Comparison of ENCODE assay signal across 9 cellular contexts in genomic region chr4:37989398-37990260, GRCh38. TPM values are rescaled to one million over a fixed set of nuclear protein-coding genes. Genes with fewer than 3 reads are reported as not detected.
DNase-seq lines count a peak whose midpoint lies in the region; ATAC-seq, FAIRE-seq and TF ChIP-seq lines count a peak whose summit lies in the region.
"Had no signal": no experiment of that assay in that cellular context is flagged by ENCODE, and none has a peak within 500 bp of the region (broad histone marks: within the 10 kb centered on the region; RNA-seq: fewer than 3 reads in every experiment).

No MANE protein-coding gene starts in this region.

- POLR2A ChIA-PET in PC-9 (lab: Charles Lee; ENCODE audit: unreplicated experiment) = no interaction called here

- TF ChIP-seq CTCF in PC-9 (conservative IDR thresholded peaks at IDR 0.05) (no peak), brain microvascular endothelial cell (IDR thresholded peaks at IDR 0.05; ENCODE audit: low read depth, low read length, missing control alignments) (no peak), D721Med (IDR thresholded peaks at IDR 0.05; ENCODE audit: insufficient read depth, missing control alignments) (no peak)

- no peaks in the 10 kb centered on the region for H3K9me2 ChIP-seq in PC-9 (ENCODE audit: insufficient read depth)

- H4K20me1 ChIP-seq in PC-9 (ENCODE audit: insufficient read depth) = no peaks in the 10 kb centered on the region

- H3F3A ChIP-seq in PC-9 (ENCODE audit: insufficient read depth, low read depth) = peaks cover 22% of the 10 kb centered on the region

- H3K4me3 ChIP-seq in PC-9 (no peak overlapping the region), brain microvascular endothelial cell (ENCODE audit: low read depth, low read length) (no peak overlapping the region)

- FAIRE-seq in GM12891 (lab: Jason Lieb, UNC) (no peak), D721Med (lab: Jason Lieb, UNC) (no peak)

- ATAC-seq in GM18502 (IDR thresholded peaks at IDR 0.05; ENCODE audit: poor library complexity, unreplicated experiment) (peak; percentile 37), left cardiac atrium (peak; percentile 48 to 51)

- in situ Hi-C loops in brain microvascular endothelial cell (cut with HindIII; ENCODE audit: low pct_ligation_motif_present, low sequenced_read_pairs) = no loop called here

- H3K27ac ChIP-seq in PC-9 (peak overlapping the region; percentile 65), brain microvascular endothelial cell (no peak overlapping the region)

- H3K79me2 ChIP-seq in PC-9 (ENCODE audit: low read depth) = peaks cover 65% of the 10 kb centered on the region

- H3K9me3 ChIP-seq in PC-9 (ENCODE audit: insufficient read depth, low read depth) = no peaks in the 10 kb centered on the region

- peaks cover 45% of the 10 kb centered on the region for H3K4me1 ChIP-seq in PC-9 (replicated peaks; ENCODE audit: insufficient read depth)

- H3K27me3 ChIP-seq in PC-9 (ENCODE audit: insufficient read depth, low read depth) (no peaks in the 10 kb centered on the region), brain microvascular endothelial cell (replicated peaks) (no peaks in the 10 kb centered on the region)

- CTCF ChIA-PET in PC-9 (lab: Charles Lee) = no interaction called here

- H3K4me2 ChIP-seq in PC-9 = peak overlapping the region; percentile 65

- H3K36me3 ChIP-seq in PC-9 (ENCODE audit: low read depth) = no peaks in the 10 kb centered on the region
- no peaks in the 10 kb centered on the region for H3K36me3 ChIP-seq in brain microvascular endothelial cell (replicated peaks)

- intact Hi-C loops in PC-9 (cut with micrococcal nuclease; ENCODE audit: unreplicated experiment) = loop anchor here (10.0 kb wide), 1 partner anchor 535 kb away; a partner anchor contains a TSS
- intact Hi-C loops in left cardiac atrium (cut with DNase I) = no loop called here

- no peak overlapping the region for H2AFZ ChIP-seq in PC-9

- no peak for TF ChIP-seq POLR2A in GM12891 (IDR thresholded peaks at IDR 0.05; ENCODE audit: low read depth, low read length)

- BruUV-seq in PC-9 (replicated peaks; lab: Mats Ljungman, UMichigan) = no TSS peak

- DNase-seq in PC-9 = no peak
- DNase-seq in left cardiac atrium = no peak
- peak; percentile 11 for DNase-seq in putamen (ENCODE audit: low spot score)
- DNase-seq in middle frontal gyrus (ENCODE audit: extremely low spot score, low spot score) = no peak
- DNase-seq in brain microvascular endothelial cell = no peak
- DNase-seq in GM12891 (ENCODE audit: insufficient read length, low spot score) = no peak
- DNase-seq in D721Med (ENCODE audit: insufficient read length, low spot score) = no peak
- DNase-seq: activated CD8-positive, alpha-beta memory T cell treated with anti-CD3 and anti-CD28 coated beads, Interleukin-2, amount 50 U/mL, for 4 hours had no signal

TF ChIP-seq in GM12891, 5 proteins besides CTCF, POLR2A, EP300 and RAD21:
- TF ChIP-seq PAX5 (IDR thresholded peaks at IDR 0.05; ENCODE audit: insufficient read depth, low read length, severe bottlenecking) (no peak), SPI1 (IDR thresholded peaks at IDR 0.05; ENCODE audit: low read depth, low read length) (no peak), TAF1 (IDR thresholded peaks at IDR 0.05; ENCODE audit: low read depth, low read length) (no peak), POU2F2 (IDR thresholded peaks at IDR 0.05; ENCODE audit: low read depth, low read length) (no peak), POLR2AphosphoS5 (IDR thresholded peaks at IDR 0.05; ENCODE audit: low read depth, low read length) (no peak)

RNA-seq across cellular contexts. Expression of gene PTTG2, which starts 29.4 kb away (rescaled TPM):
- total RNA-seq in PC-9 (2021) = 0.55 and 2.1 TPM in 2 replicates
- total RNA-seq in left cardiac atrium = 1 to 10 TPM in 1 of 2 donors, under 1 TPM in 1; 0.89 to 1.0 TPM
- polyA plus RNA-seq in GM12891 (2012; ENCODE audit: low read depth, missing spikeins) = not detected
